In the genomic region with DNA sequence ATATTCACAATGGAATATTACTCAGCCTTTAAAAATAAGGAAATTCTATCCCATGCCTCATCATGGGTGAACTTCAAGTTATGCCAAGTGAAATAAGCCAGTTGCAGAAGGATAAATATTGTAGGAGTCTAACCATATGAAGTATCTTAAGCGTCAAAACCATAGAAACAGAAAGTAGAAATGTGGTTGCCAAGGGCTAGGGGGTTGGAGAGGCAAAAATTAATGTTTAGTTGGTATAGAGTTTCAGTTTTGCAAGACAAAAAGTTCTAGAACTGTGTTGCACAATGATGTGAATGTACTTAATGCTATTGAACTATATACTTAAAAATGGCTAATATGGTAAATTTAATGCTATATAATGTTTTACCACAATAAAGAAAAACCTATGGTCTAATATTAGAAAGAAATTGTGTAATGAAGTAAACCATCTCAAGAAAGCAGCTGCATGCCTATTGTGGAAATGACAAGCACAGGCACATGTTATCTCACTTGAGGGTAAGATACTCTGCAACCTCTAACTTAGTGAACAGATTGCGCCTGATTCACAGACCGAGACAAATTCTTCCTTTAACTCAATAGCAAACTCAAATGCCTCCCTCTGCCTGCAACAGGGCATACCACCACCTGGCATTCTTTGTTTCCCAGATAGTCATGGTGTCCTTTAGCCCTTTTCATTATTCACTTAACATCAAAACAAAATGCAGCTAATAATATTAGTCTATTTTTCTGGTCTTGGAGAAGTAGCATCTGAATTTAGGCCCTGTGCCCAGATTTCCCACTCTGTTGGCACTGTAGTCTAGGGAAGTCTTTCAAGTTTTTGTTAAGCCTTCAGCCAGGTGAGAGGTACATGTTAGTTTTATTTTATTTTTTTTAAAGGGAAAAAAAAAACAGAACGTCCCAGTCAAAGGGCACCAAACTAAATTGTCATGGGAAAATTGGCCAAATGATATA, we compare ENCODE assay signal across 13 cellular contexts.
DNase-seq lines count a peak whose midpoint lies in the region; ATAC-seq and TF ChIP-seq lines count a peak whose summit lies in the region.
"Had no signal": no experiment of that assay in that cellular context is flagged by ENCODE, and none has a peak within 500 bp of the region (broad histone marks: within the 10 kb centered on the region; RNA-seq: fewer than 3 reads in every experiment).

No MANE protein-coding gene starts in this region.

- DNase-seq in epithelial cell of esophagus (ENCODE audit: low read depth) (no peak), D341Med (ENCODE audit: low spot score) (no peak), dermis blood vessel endothelial cell (no peak), HT-29 (ENCODE audit: low spot score) (no peak), mesenteric fat pad (ENCODE audit: low spot score) (no peak)
- DNase-seq: activated CD8-positive, alpha-beta T cell treated with anti-CD3 and anti-CD28 coated beads for 36 hours; activated naive CD4-positive, alpha-beta T cell; GF-D8; nephron progenitor cell had no signal

- peak; percentile 65 for ATAC-seq in GM19023 (IDR thresholded peaks at IDR 0.05; ENCODE audit: unreplicated experiment)
- peak; percentile 61 for ATAC-seq in GM21717 (IDR thresholded peaks at IDR 0.05; ENCODE audit: unreplicated experiment)
- peak; percentile 59 for ATAC-seq in HG03139 (IDR thresholded peaks at IDR 0.05; ENCODE audit: unreplicated experiment)
- ATAC-seq: activated CD8-positive, alpha-beta T cell treated with anti-CD3 and anti-CD28 coated beads for 36 hours had no signal

- TF ChIP-seq CTCF in epithelial cell of esophagus (IDR thresholded peaks at IDR 0.05; ENCODE audit: insufficient read depth, low read depth, low read length, missing control alignments): peak; percentile 1

- no peak overlapping the region for H3K4me3 ChIP-seq in epithelial cell of esophagus (ENCODE audit: low read length)
- H3K4me3 ChIP-seq: hepatocyte had no signal
